In genomic region chr5:52063186-52063585, GRCh38 we compare ENCODE assay signal across 34 cellular contexts.
"Had no signal": no experiment of that assay in that cellular context is flagged by ENCODE, and none has a peak within 500 bp of the region (broad histone marks: within the 10 kb centered on the region; RNA-seq: fewer than 3 reads in every experiment).

No MANE protein-coding gene starts in this region.

- H3K36me3 ChIP-seq: brain microvascular endothelial cell, cardiac muscle cell, WERI-Rb-1 had no signal

- DNase-seq: activated CD4-positive, alpha-beta memory T cell treated with anti-CD3 and anti-CD28 coated beads, Interleukin-2, amount 10 ng/mL, durations not matched to agents 7 days and 5 days; activated CD4-positive, alpha-beta T cell treated with anti-CD3 and anti-CD28 coated beads for 1 hour; activated CD4-positive, alpha-beta T cell treated with anti-CD3 and anti-CD28 coated beads for 48 hours; activated CD4-positive, CD25-positive, alpha-beta regulatory T cell; activated CD8-positive, alpha-beta memory T cell treated with anti-CD3 and anti-CD28 coated beads for 24 hours; activated CD8-positive, alpha-beta memory T cell treated with anti-CD3 and anti-CD28 coated beads, Interleukin-2, amount 10 ng/mL, durations not matched to agents 7 days and 5 days; activated CD8-positive, alpha-beta memory T cell treated with anti-CD3 and anti-CD28 coated beads, Interleukin-2, amount 50 U/mL, for 48 hours; activated effector memory CD4-positive, alpha-beta T cell treated with anti-CD3 and anti-CD28 coated beads, Interleukin-2, amount 50 U/mL, for 16 hours; activated naive CD4-positive, alpha-beta T cell; activated naive CD4-positive, alpha-beta T cell treated with anti-CD3 and anti-CD28 coated beads, Interleukin-2, amount 50 U/mL, for 16 hours; activated naive CD8-positive, alpha-beta T cell treated with anti-CD3 and anti-CD28 coated beads for 36 hours; activated T-cell treated with anti-CD3 and anti-CD28 coated beads, Interleukin-2, amount 50 U/mL, for 72 hours; amniotic stem cell; aorta; brain microvascular endothelial cell; KG1; MM.1S; MV-4-11; NCI-H1092; NCI-H1436 treated with DMSO at 0.1 percent for 48 hours; NCI-H1694 treated with DMSO at 0.1 percent for 48 hours; NCI-H2029; NCI-H510A; NCI-H526; NCI-H748 treated with DMSO at 0.1 percent for 48 hours; NK-92 treated with Interleukin-12 subunit alpha and Interleukin-12 subunit beta, amount 100 ng/mL, for 24 hours; PC-9; Right ventricle myocardium superior; SW 1271; T1000; WERI-Rb-1 had no signal

- H3K4me3 ChIP-seq: cardiac muscle cell, PC-9 had no signal

- ATAC-seq: activated CD8-positive, alpha-beta memory T cell treated with anti-CD3 and anti-CD28 coated beads, Interleukin-2, amount 10 ng/mL, durations not matched to agents 7 days and 5 days; activated T-cell treated with anti-CD3 and anti-CD28 coated beads, Interleukin-2, amount 50 U/mL, for 72 hours; activated T-helper 17 cell treated with anti-CD3 and anti-CD28 coated beads, Interleukin-2, amount 50 U/mL, for 72 hours had no signal

- H3K27me3 ChIP-seq: brain microvascular endothelial cell, cardiac muscle cell had no signal

- H3K27ac ChIP-seq: brain microvascular endothelial cell, cardiac muscle cell, PC-9, RWPE1, WERI-Rb-1 had no signal
